Comparison of ENCODE assay signal across 11 cellular contexts in genomic region chr1:58555393-58555792, GRCh38. TPM values are rescaled to one million over a fixed set of nuclear protein-coding genes. Genes with fewer than 3 reads are reported as not detected.
"Had no signal": no experiment of that assay in that cellular context is flagged by ENCODE, and none has a peak within 500 bp of the region (broad histone marks: within the 10 kb centered on the region; RNA-seq: fewer than 3 reads in every experiment).

No MANE protein-coding gene starts in this region.

- ATAC-seq: GM23338, HCT116 had no signal

- H3K4me1 ChIP-seq: HAP-1 had no signal

- H3K4me3 ChIP-seq: GM23248, GM23338, HAP-1 had no signal

- H3K4me2 ChIP-seq: GM23338 had no signal

- H3K9me3 Mint-ChIP-seq: HFFc6 had no signal

- H3K4me1 Mint-ChIP-seq: GM23338 had no signal

- H3K9me3 ChIP-seq: HAP-1 had no signal

- H3K4me3 Mint-ChIP-seq: GM23338, HFFc6 had no signal

- H3K27ac ChIP-seq: GM23248 had no signal

- H3K36me3 ChIP-seq: HAP-1 had no signal

- H3K9ac ChIP-seq: GM23248 had no signal

- DNase-seq: GM23248, GOT3, H7, HCEC 1CT, HFFc6 had no signal

- H3K27ac Mint-ChIP-seq: GM23338, HFFc6 had no signal

- FAIRE-seq: H1, H54 had no signal

- H2AFZ ChIP-seq: GM23248, GM23338 had no signal

RNA-seq across cellular contexts. Expression of gene TACSTD2, which starts 21.7 kb away (rescaled TPM):
- total RNA-seq: H4 had no signal
